1 cellular context compared by ENCODE assay signal in the genomic region with DNA sequence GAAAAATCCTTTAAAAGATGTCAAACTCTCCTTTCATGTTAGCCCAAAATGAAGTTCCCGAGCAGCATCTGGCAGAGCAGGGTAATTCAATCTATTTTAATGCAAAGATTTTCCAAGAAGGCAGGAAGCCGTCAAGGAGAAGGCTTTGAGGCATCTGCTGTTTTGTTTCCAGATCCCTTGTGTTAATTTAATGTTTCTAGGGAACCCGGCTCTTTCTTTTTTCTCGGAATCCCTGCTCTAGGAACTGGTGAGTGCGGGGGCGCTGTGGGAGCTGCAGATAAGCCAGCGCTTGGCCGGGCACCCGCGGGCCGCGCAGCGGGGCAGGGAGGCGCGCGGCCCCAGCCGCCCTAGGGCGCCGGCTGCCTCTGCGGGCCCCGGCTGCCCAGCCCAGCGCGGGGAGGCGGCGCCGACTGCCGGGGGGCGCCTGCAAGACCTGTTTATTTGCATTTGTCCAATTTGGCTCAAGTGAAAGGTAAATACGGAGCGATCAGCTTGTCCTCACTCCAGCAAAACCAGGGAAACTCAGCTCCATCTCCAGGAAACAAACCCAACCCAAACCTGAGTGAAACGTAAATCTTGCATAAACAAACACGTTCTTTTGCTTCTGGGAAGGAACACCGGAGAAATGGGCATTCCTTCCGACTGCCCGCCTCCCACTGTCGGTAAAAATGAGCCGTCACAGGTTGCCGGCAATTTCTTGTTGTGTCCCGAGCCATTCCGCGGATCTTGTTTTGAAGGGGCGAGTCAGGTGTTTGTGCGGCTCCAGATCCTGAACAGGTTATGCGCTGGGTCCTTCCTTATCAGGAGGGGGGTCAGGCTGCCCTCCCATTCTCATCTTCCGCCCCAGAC.
TF ChIP-seq lines count a peak whose summit lies in the region.

No MANE protein-coding gene starts in this region.

TF ChIP-seq in K562, 482 proteins besides CTCF, POLR2A, EP300 and RAD21 (continued from another document and continues in another):
- TF ChIP-seq ZNF134 (CRISPR knock-in tag; conservative IDR thresholded peaks at IDR 0.05) = peak; percentile 9; the same call in 1 of the 2 replicates
- no peak for TF ChIP-seq ZNF311 (CRISPR knock-in tag; IDR thresholded peaks at IDR 0.05)
- TF ChIP-seq, protein P1, sequence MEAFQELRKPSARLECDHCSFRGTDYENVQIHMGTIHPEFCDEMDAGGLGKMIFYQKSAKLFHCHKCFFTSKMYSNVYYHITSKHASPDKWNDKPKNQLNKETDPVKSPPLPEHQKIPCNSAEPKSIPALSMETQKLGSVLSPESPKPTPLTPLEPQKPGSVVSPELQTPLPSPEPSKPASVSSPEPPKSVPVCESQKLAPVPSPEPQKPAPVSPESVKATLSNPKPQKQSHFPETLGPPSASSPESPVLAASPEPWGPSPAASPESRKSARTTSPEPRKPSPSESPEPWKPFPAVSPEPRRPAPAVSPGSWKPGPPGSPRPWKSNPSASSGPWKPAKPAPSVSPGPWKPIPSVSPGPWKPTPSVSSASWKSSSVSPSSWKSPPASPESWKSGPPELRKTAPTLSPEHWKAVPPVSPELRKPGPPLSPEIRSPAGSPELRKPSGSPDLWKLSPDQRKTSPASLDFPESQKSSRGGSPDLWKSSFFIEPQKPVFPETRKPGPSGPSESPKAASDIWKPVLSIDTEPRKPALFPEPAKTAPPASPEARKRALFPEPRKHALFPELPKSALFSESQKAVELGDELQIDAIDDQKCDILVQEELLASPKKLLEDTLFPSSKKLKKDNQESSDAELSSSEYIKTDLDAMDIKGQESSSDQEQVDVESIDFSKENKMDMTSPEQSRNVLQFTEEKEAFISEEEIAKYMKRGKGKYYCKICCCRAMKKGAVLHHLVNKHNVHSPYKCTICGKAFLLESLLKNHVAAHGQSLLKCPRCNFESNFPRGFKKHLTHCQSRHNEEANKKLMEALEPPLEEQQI (IDR thresholded peaks at IDR 0.05) = no peak
- TF ChIP-seq CREBBP (IDR thresholded peaks at IDR 0.05; ENCODE audit: low read depth, low read length) = no peak
- TF ChIP-seq SRSF7 (optimal IDR thresholded peaks at IDR 0.05; ENCODE audit: low read depth, low read length) = no peak
- TF ChIP-seq GTF2B (IDR thresholded peaks at IDR 0.05; ENCODE audit: extremely low read depth, insufficient read length) = no peak
- no peak for TF ChIP-seq ZFP30 (CRISPR knock-in tag; IDR thresholded peaks at IDR 0.05; ENCODE audit: borderline replicate concordance)
- TF ChIP-seq, protein P2, sequence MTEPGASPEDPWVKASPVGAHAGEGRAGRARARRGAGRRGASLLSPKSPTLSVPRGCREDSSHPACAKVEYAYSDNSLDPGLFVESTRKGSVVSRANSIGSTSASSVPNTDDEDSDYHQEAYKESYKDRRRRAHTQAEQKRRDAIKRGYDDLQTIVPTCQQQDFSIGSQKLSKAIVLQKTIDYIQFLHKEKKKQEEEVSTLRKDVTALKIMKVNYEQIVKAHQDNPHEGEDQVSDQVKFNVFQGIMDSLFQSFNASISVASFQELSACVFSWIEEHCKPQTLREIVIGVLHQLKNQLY (CRISPR knock-in tag; conservative IDR thresholded peaks at IDR 0.05) = no peak
- no peak for TF ChIP-seq TSC22D4 (tag; IDR thresholded peaks at IDR 0.05)
- TF ChIP-seq MTA3 (IDR thresholded peaks at IDR 0.05; ENCODE audit: borderline replicate concordance) = peak; percentile 61; the same call in 1 of the 2 replicates
- no peak for TF ChIP-seq GTF3C2 (IDR thresholded peaks at IDR 0.05; ENCODE audit: borderline replicate concordance, extremely low read depth, insufficient read length)
- TF ChIP-seq RBM15 (IDR thresholded peaks at IDR 0.05; ENCODE audit: insufficient read depth, low read length) = no peak
- TF ChIP-seq ZNF75A (CRISPR knock-in tag; IDR thresholded peaks at IDR 0.05) = no peak
- 0 out of 2 replicates have a peak, but pooled peaks have one; percentile 42 for TF ChIP-seq ETV5 (CRISPR knock-in tag; IDR thresholded peaks at IDR 0.05; ENCODE audit: low read depth)
- TF ChIP-seq, protein P3, sequence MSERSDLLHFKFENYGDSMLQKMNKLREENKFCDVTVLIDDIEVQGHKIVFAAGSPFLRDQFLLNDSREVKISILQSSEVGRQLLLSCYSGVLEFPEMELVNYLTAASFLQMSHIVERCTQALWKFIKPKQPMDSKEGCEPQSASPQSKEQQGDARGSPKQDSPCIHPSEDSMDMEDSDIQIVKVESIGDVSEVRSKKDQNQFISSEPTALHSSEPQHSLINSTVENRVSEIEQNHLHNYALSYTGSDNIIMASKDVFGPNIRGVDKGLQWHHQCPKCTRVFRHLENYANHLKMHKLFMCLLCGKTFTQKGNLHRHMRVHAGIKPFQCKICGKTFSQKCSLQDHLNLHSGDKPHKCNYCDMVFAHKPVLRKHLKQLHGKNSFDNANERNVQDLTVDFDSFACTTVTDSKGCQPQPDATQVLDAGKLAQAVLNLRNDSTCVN (CRISPR knock-in tag; IDR thresholded peaks at IDR 0.05) = no peak
- TF ChIP-seq FOXA1 (IDR thresholded peaks at IDR 0.05; ENCODE audit: borderline replicate concordance) = no peak
- no peak for TF ChIP-seq KLF13 (tag; IDR thresholded peaks at IDR 0.05; ENCODE audit: borderline replicate concordance, low read depth)
- TF ChIP-seq L3MBTL2 (IDR thresholded peaks at IDR 0.05) = peak; percentile 51; the same call in 1 of the 2 replicates
- 0 out of 2 replicates have a peak, but pooled peaks have one; percentile 39 for TF ChIP-seq DEAF1 (CRISPR knock-in tag; IDR thresholded peaks at IDR 0.05)
- TF ChIP-seq ZNF384 (IDR thresholded peaks at IDR 0.05; ENCODE audit: low read depth, low read length) = no peak
- 0 out of 4 replicates have a peak, but pooled peaks of 1 of the 2 experiments have one; percentile 51 for TF ChIP-seq ETV6 (IDR thresholded peaks at IDR 0.05; ENCODE audit: borderline replicate concordance in 1 of 2, low read depth in 2 of 2, low read length in 1 of 2)
- no peak for TF ChIP-seq ETV6 (CRISPR knock-in tag; IDR thresholded peaks at IDR 0.05; ENCODE audit: borderline replicate concordance)
- TF ChIP-seq SMARCC2 (IDR thresholded peaks at IDR 0.05; ENCODE audit: low read depth) = peak; percentile 72; the same call in 1 of the 2 replicates
- TF ChIP-seq SP2 (IDR thresholded peaks at IDR 0.05; ENCODE audit: extremely low read depth, low read depth, low read length, poor library complexity, severe bottlenecking) = no peak
- TF ChIP-seq SOX6 (IDR thresholded peaks at IDR 0.05) = peak; percentile 84; the same call in 1 of the 2 replicates
- no peak for TF ChIP-seq HNRNPH1 (optimal IDR thresholded peaks at IDR 0.05; ENCODE audit: low read depth, low read length)
- peak; percentile 57 for TF ChIP-seq SAP30 (IDR thresholded peaks at IDR 0.05; ENCODE audit: borderline replicate concordance, insufficient read depth, low read depth, low read length, poor library complexity, severe bottlenecking)
- no peak for TF ChIP-seq CHCHD3 (CRISPR knock-in tag; IDR thresholded peaks at IDR 0.05)
- no peak for TF ChIP-seq PCBP2 (IDR thresholded peaks at IDR 0.05; ENCODE audit: low read depth, low read length, poor library complexity, severe bottlenecking)
- no peak for TF ChIP-seq ZBTB34 (CRISPR knock-in tag; IDR thresholded peaks at IDR 0.05)
- no peak for TF ChIP-seq PHB2 (IDR thresholded peaks at IDR 0.05; ENCODE audit: low read depth)
- TF ChIP-seq XRCC5 (IDR thresholded peaks at IDR 0.05; ENCODE audit: low read depth, low read length) = no peak; the same call in 1 of the 2 replicates
- TF ChIP-seq MTA2 (IDR thresholded peaks at IDR 0.05; ENCODE audit: low read depth) = no peak; the same call in 1 of the 2 replicates
- TF ChIP-seq ELF2 (CRISPR knock-in tag; IDR thresholded peaks at IDR 0.05) = no peak
- no peak for TF ChIP-seq CREB1 (IDR thresholded peaks at IDR 0.05)
- no peak for TF ChIP-seq CREB1 (CRISPR knock-in tag; IDR thresholded peaks at IDR 0.05)
- TF ChIP-seq MECOM (CRISPR knock-in tag; IDR thresholded peaks at IDR 0.05) = no peak
- no peak for TF ChIP-seq ZBED1 (IDR thresholded peaks at IDR 0.05)
- TF ChIP-seq SLC30A9 (CRISPR knock-in tag; IDR thresholded peaks at IDR 0.05) = no peak
- TF ChIP-seq MYBL2 (IDR thresholded peaks at IDR 0.05; ENCODE audit: low read depth) = no peak
- TF ChIP-seq MYBL2 (CRISPR knock-in tag; IDR thresholded peaks at IDR 0.05; ENCODE audit: borderline replicate concordance) = no peak
- TF ChIP-seq BMI1 (IDR thresholded peaks at IDR 0.05; ENCODE audit: low read length) = no peak
- no peak for TF ChIP-seq NR4A1 (CRISPR knock-in tag; IDR thresholded peaks at IDR 0.05)
- no peak for TF ChIP-seq NR4A1 (tag; IDR thresholded peaks at IDR 0.05)
- TF ChIP-seq ZNF121 (CRISPR knock-in tag; conservative IDR thresholded peaks at IDR 0.05) = no peak
- TF ChIP-seq CSDE1 (IDR thresholded peaks at IDR 0.05) = no peak
- TF ChIP-seq DNMT1 (IDR thresholded peaks at IDR 0.05) = no peak
- TF ChIP-seq ZNF354B (CRISPR knock-in tag; IDR thresholded peaks at IDR 0.05) = no peak
- no peak for TF ChIP-seq ESRRB (CRISPR knock-in tag; IDR thresholded peaks at IDR 0.05; ENCODE audit: borderline replicate concordance)
- TF ChIP-seq, protein P4, sequence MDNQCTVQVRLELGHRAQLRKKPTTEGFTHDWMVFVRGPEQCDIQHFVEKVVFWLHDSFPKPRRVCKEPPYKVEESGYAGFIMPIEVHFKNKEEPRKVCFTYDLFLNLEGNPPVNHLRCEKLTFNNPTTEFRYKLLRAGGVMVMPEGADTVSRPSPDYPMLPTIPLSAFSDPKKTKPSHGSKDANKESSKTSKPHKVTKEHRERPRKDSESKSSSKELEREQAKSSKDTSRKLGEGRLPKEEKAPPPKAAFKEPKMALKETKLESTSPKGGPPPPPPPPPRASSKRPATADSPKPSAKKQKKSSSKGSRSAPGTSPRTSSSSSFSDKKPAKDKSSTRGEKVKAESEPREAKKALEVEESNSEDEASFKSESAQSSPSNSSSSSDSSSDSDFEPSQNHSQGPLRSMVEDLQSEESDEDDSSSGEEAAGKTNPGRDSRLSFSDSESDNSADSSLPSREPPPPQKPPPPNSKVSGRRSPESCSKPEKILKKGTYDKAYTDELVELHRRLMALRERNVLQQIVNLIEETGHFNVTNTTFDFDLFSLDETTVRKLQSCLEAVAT (IDR thresholded peaks at IDR 0.05) = peak; percentile 58 to 61
- TF ChIP-seq TAF9B (IDR thresholded peaks at IDR 0.05; ENCODE audit: partially characterized antibody) = peak; percentile 19
- TF ChIP-seq ZNF398 (CRISPR knock-in tag; IDR thresholded peaks at IDR 0.05) = no peak
